In genomic region chr15:51907136-51907862, GRCh38 we compare ENCODE assay signal across 10 cellular contexts.
A peak's percentile ranks its signal among the peaks of the same experiment; 100 is the strongest.
DNase-seq lines count a peak whose midpoint lies in the region; ATAC-seq and TF ChIP-seq lines count a peak whose summit lies in the region.
"Had no signal": no experiment of that assay in that cellular context is flagged by ENCODE, and none has a peak within 500 bp of the region (broad histone marks: within the 10 kb centered on the region; RNA-seq: fewer than 3 reads in every experiment).

No MANE protein-coding gene starts in this region.

- no peaks in the 10 kb centered on the region for H3K4me1 ChIP-seq in OCI-LY1 (ENCODE audit: insufficient read depth, low read length, severe bottlenecking)

- H3K27me3 ChIP-seq in OCI-LY1 (ENCODE audit: insufficient read depth, low read length): no peaks in the 10 kb centered on the region

- H3K27ac Mint-ChIP-seq in stimulated activated naive CD8-positive, alpha-beta T cell treated with anti-CD3 and anti-CD28 coated beads, Interleukin-15, amount 100 ng/mL, for 72 hours: no peak overlapping the region
- H3K27ac Mint-ChIP-seq: T-helper 2 cell treated with Interferon-gamma antibody and Interleukin-4, amounts not matched to agents 5 μg/mL and 100 μg/mL, for 36 hours had no signal

- peaks cover 36% of the 10 kb centered on the region for H3K36me3 ChIP-seq in OCI-LY1 (ENCODE audit: insufficient read depth, low read length)

- in situ Hi-C loops in KBM-7 (cut with MboI; ENCODE audit: low pct_unique_long_range_greater_than_20kb, low sequenced_read_pairs): no loop called here

- H3K9me3 ChIP-seq in OCI-LY1 (ENCODE audit: low read length): no peaks in the 10 kb centered on the region

- H3K4me3 Mint-ChIP-seq in stimulated activated naive CD8-positive, alpha-beta T cell treated with anti-CD3 and anti-CD28 coated beads, Interleukin-15, amount 100 ng/mL, for 72 hours: no peak overlapping the region
- H3K4me3 Mint-ChIP-seq: T-helper 2 cell treated with Interferon-gamma antibody and Interleukin-4, amounts not matched to agents 5 μg/mL and 100 μg/mL, for 36 hours had no signal

- H3K79me2 ChIP-seq in OCI-LY1 (ENCODE audit: insufficient read depth, low read length): no peaks in the 10 kb centered on the region

- no peak overlapping the region for H3K4me3 ChIP-seq in OCI-LY1 (ENCODE audit: low read depth, low read length, poor library complexity, severe bottlenecking)

- H3K4me1 Mint-ChIP-seq in stimulated activated naive CD8-positive, alpha-beta T cell treated with anti-CD3 and anti-CD28 coated beads, Interleukin-15, amount 100 ng/mL, for 72 hours: no peaks in the 10 kb centered on the region

- no peaks in the 10 kb centered on the region for H3K9me2 ChIP-seq in OCI-LY1 (ENCODE audit: low read depth, low read length)

- no peak overlapping the region for H3K27ac ChIP-seq in OCI-LY1 (ENCODE audit: low read depth, low read length, poor library complexity, severe bottlenecking)

- H3K27me3 Mint-ChIP-seq in stimulated activated naive CD8-positive, alpha-beta T cell treated with anti-CD3 and anti-CD28 coated beads, Interleukin-15, amount 100 ng/mL, for 72 hours: no peaks in the 10 kb centered on the region

- peak; percentile 70 for ATAC-seq in stimulated activated naive CD8-positive, alpha-beta T cell treated with anti-CD3 and anti-CD28 coated beads, Interleukin-15, amount 100 ng/mL, for 72 hours

- H3K4me2 ChIP-seq in OCI-LY1 (ENCODE audit: low read length): no peak overlapping the region

- H4K20me1 ChIP-seq in OCI-LY1 (ENCODE audit: insufficient read depth, low read length): no peaks in the 10 kb centered on the region

- no peaks in the 10 kb centered on the region for H3F3A ChIP-seq in OCI-LY1 (ENCODE audit: insufficient read depth, low read length)

- no peak overlapping the region for H3K9ac ChIP-seq in OCI-LY1 (ENCODE audit: low read length)

- H3K9me3 Mint-ChIP-seq in stimulated activated naive CD8-positive, alpha-beta T cell treated with anti-CD3 and anti-CD28 coated beads, Interleukin-15, amount 100 ng/mL, for 72 hours: no peaks in the 10 kb centered on the region
- H3K9me3 Mint-ChIP-seq: T-helper 2 cell treated with Interferon-gamma antibody and Interleukin-4, amounts not matched to agents 5 μg/mL and 100 μg/mL, for 36 hours had no signal

- TF ChIP-seq CTCF in OCI-LY1 (IDR thresholded peaks at IDR 0.05; ENCODE audit: low read length): peak; percentile 15; the same call in 1 of the 2 replicates

- H2AFZ ChIP-seq in OCI-LY1 (ENCODE audit: low read length): no peak overlapping the region

- DNase-seq in NOMO-1 (lab: John Stamatoyannopoulos, UW; ENCODE audit: unreplicated experiment in 2 of 2) (peak; percentile 20 to 44), NOMO-1 treated with dmso at 0.1 percent for 144 hours (lab: John Stamatoyannopoulos, UW; ENCODE audit: unreplicated experiment) (no peak), fibroblast of gingiva (ENCODE audit: low read depth) (peak; percentile 69), epidermal melanocyte (ENCODE audit: insufficient read length, low spot score) (no peak), UCSD-AML1 (lab: John Stamatoyannopoulos, UW; ENCODE audit: unreplicated experiment) (no peak), KBM-7 (no peak)
- DNase-seq in stimulated activated naive CD8-positive, alpha-beta T cell treated with anti-CD3 and anti-CD28 coated beads, Interleukin-15, amount 100 ng/mL, for 72 hours: no peak
- DNase-seq: central memory CD4-positive, alpha-beta T cell had no signal

Comparison
In these comparisons a context has a peak if more than half of its experiments do, and no peak if none do; other contexts are left out.
1. DNase-seq: peak in NOMO-1 (2 of 2) and fibroblast of gingiva (single experiment); none in NOMO-1 treated with dmso at 0.1 percent for 144 hours (single experiment), stimulated activated naive CD8-positive, alpha-beta T cell treated with anti-CD3 and anti-CD28 coated beads, Interleukin-15, amount 100 ng/mL, for 72 hours (0 of 2), epidermal melanocyte (single experiment), UCSD-AML1 (single experiment) and KBM-7 (single experiment).